In genomic region chr19:7926021-7926726, GRCh38 we compare ENCODE assay signal across 1 cellular context.
TF ChIP-seq lines count a peak whose summit lies in the region.

Gene CTXN1, minus strand, starts transcription at chr19:7926135. Its CDS starts 597 bp downstream, at chr19:7925538.

TF ChIP-seq in HEK293, 187 proteins besides CTCF, POLR2A, EP300 and RAD21 (continued from another document):
- TF ChIP-seq ZNF449 (tag by site-specific recombination; IDR thresholded peaks at IDR 0.05): no peak
- no peak for TF ChIP-seq ZNF266 (tag by site-specific recombination; IDR thresholded peaks at IDR 0.05; ENCODE audit: low read depth)
- TF ChIP-seq ZNF596 (tag by site-specific recombination; IDR thresholded peaks at IDR 0.05): no peak
- TF ChIP-seq ZNF555 (tag by site-specific recombination; conservative IDR thresholded peaks at IDR 0.05): no peak
- no peak for TF ChIP-seq PBX3 (CRISPR knock-in tag; IDR thresholded peaks at IDR 0.05)
- TF ChIP-seq ZNF521 (tag by site-specific recombination; IDR thresholded peaks at IDR 0.05): no peak
- no peak for TF ChIP-seq ZNF776 (tag by site-specific recombination; IDR thresholded peaks at IDR 0.05; ENCODE audit: borderline replicate concordance)
- TF ChIP-seq KLF17 (tag by site-specific recombination; IDR thresholded peaks at IDR 0.05): no peak
- no peak for TF ChIP-seq ZNF133 (tag by site-specific recombination; IDR thresholded peaks at IDR 0.05)
- TF ChIP-seq ZIC2 (tag by site-specific recombination; IDR thresholded peaks at IDR 0.05): no peak
- no peak for TF ChIP-seq ZNF394 (tag by site-specific recombination; IDR thresholded peaks at IDR 0.05; ENCODE audit: borderline replicate concordance)
- no peak for TF ChIP-seq HOXD13 (CRISPR knock-in tag; IDR thresholded peaks at IDR 0.05; ENCODE audit: borderline replicate concordance)
- TF ChIP-seq ZNF24 (tag by site-specific recombination; IDR thresholded peaks at IDR 0.05): no peak
- TF ChIP-seq KLF8 (tag by site-specific recombination; IDR thresholded peaks at IDR 0.05): peak; percentile 49; the same call in 1 of the 2 replicates
- TF ChIP-seq PRDM2 (tag by site-specific recombination; IDR thresholded peaks at IDR 0.05; ENCODE audit: borderline replicate concordance): no peak
- no peak for TF ChIP-seq PRDM6 (tag by site-specific recombination; IDR thresholded peaks at IDR 0.05)
- no peak for TF ChIP-seq ZBTB20 (tag by site-specific recombination; IDR thresholded peaks at IDR 0.05)
- no peak for TF ChIP-seq ZBTB6 (tag by site-specific recombination; IDR thresholded peaks at IDR 0.05)
- TF ChIP-seq INSM2 (tag by site-specific recombination; IDR thresholded peaks at IDR 0.05): no peak
- TF ChIP-seq ZNF280D (tag by site-specific recombination; IDR thresholded peaks at IDR 0.05): no peak
- TF ChIP-seq ZNF112 (tag by site-specific recombination; IDR thresholded peaks at IDR 0.05): no peak
TF ChIP-seq in HEK293: peak in this region for 15.
